In genomic region chr17:30906101-30906911, GRCh38 we compare ENCODE assay signal across 7 cellular contexts. TPM values are rescaled to one million over a fixed set of nuclear protein-coding genes. Genes with fewer than 3 reads are reported as not detected.
DNase-seq lines count a peak whose midpoint lies in the region; ATAC-seq and TF ChIP-seq lines count a peak whose summit lies in the region.

A gene with protein sequence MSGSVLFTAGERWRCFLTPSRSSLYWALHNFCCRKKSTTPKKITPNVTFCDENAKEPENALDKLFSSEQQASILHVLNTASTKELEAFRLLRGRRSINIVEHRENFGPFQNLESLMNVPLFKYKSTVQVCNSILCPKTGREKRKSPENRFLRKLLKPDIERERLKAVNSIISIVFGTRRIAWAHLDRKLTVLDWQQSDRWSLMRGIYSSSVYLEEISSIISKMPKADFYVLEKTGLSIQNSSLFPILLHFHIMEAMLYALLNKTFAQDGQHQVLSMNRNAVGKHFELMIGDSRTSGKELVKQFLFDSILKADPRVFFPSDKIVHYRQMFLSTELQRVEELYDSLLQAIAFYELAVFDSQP (minus strand): TSS chr17:30906238. CDS start chr17:30906198, 40 bp downstream.

- peak within 1 kb of the TSS; percentile 86 to 91 (median 90) for H3K27ac ChIP-seq in sigmoid colon

- peaks cover 46% of the 10 kb centered on the region for H3K4me1 Mint-ChIP-seq in brain

- H3K4me1 ChIP-seq in sigmoid colon = peaks cover 0 to 28% (median 18%) of the 10 kb centered on the region in 4 donors

- peak within 1 kb of the TSS; percentile 93 to 97 (median 96) for H3K4me3 Mint-ChIP-seq in brain

- H3K36me3 ChIP-seq in sigmoid colon = peaks cover 0 to 8% (median 0%) of the 10 kb centered on the region in 4 donors

- peaks cover 7% of the 10 kb centered on the region for H3K27me3 Mint-ChIP-seq in brain

- H3K27ac Mint-ChIP-seq in brain = peak within 1 kb of the TSS; percentile 92 to 98 (median 95)

- no peaks in the 10 kb centered on the region for H3K27me3 ChIP-seq in sigmoid colon

- H3K9me3 ChIP-seq in sigmoid colon = no peaks in the 10 kb centered on the region

- intact Hi-C loops in sigmoid colon (cut with DNase I) = loop anchor here (1.0 kb wide), 1 partner anchor 64 kb away; no protein-coding TSS in a partner anchor

- TF ChIP-seq EP300 in sigmoid colon (IDR thresholded peaks at IDR 0.05) = no peak

- TF ChIP-seq POLR2A in sigmoid colon (IDR thresholded peaks at IDR 0.05) = peak; percentile 37 to 51

- peaks cover 11% of the 10 kb centered on the region for H3K36me3 Mint-ChIP-seq in brain

- 0 to 1% methylated on average over 47 of the region's 47 CpGs for WGBS in sigmoid colon, 2 donors

- peak within 1 kb of the TSS; percentile 63 to 75 (median 70) for H3K4me3 ChIP-seq in sigmoid colon

- DNase-seq in NCI-H2107 (lab: John Stamatoyannopoulos, UW) (peak; percentile 65), UCSD-AML1 (lab: John Stamatoyannopoulos, UW; ENCODE audit: unreplicated experiment) (peak; percentile 91), iPS DF 4.7 (ENCODE audit: extremely low read depth, low spot score) (peak; percentile 44), sigmoid colon (peak; percentile 91)

- no peaks in the 10 kb centered on the region for H3K9me3 Mint-ChIP-seq in brain

- TF ChIP-seq CTCF in brain (conservative IDR thresholded peaks at IDR 0.05) (no peak), sigmoid colon (IDR thresholded peaks at IDR 0.05) (no peak)

- ATAC-seq in GM18517 (IDR thresholded peaks at IDR 0.05; ENCODE audit: unreplicated experiment) = peak; percentile 82
- ATAC-seq in HG03039 (IDR thresholded peaks at IDR 0.05; ENCODE audit: unreplicated experiment) = peak; percentile 83

RNA-seq across cellular contexts. Expression of the gene that starts here (rescaled TPM):
- polyA plus RNA-seq in brain (ENCODE audit: insufficient read depth, low read depth, low replicate concordance) (3.7 TPM), sigmoid colon (10 to 100 TPM; 13.2 to 18.7 (median 14.3) TPM)
- total RNA-seq in sigmoid colon = 10 to 100 TPM in 2 of 4 donors, 1 to 10 TPM in 2; 6.9 to 12.3 (median 10.7) TPM

Comparison
In these comparisons a context has a peak if more than half of its experiments do, and no peak if none do; other contexts are left out.
1. Peak in every context shown above with its lines: DNase-seq, ATAC-seq, H3K4me3 ChIP-seq and H3K27ac ChIP-seq.